ENCODE assay signal across 8 cellular contexts in the genomic region with DNA sequence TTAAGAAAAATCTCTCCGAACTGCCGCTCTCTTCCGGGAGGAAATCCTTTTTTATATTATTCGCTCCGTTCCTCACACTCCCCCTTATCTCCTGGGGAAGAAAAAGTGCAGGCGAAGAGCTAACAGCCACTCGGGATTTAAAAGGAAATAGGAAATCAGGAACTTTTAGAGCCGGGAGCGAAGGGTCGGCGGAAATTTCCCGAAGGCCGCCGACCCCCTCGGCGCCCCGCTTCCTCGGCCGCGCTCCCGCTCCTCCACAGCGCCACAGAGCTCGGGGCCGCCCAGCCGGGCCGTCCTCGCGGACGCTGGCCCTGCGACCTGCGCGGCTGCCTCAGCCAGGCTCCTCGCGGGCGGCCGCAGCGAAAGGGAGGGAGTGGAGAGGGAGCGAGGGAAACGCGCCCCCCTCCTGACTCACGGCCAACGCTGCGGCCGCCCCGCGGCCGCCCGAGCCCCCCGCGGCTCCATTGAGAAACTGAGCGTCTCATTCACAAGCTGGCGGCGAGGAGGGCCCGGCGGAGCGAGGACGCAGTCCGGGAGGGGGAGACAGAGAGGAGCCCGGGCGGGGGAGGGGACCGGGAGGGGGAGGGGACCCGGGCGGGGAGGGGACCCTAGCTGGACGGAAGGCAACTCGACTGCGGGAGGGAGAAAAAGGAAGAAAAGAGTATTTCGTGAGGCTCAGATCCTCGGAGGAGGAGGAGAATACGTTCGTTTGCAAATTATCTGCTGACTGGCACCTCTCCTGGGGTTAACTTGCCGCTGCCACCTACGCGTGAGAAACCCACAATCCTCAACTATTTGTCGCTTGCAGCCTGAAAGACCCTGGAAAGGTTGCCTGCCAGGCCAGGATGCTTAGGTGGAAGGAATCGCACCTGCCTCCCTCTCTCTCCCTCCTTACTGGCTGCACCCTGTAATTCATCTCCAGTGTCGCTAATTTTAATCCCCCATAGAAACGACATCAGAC. TPM values are rescaled to one million over a fixed set of nuclear protein-coding genes. Genes with fewer than 3 reads are reported as not detected.
DNase-seq lines count a peak whose midpoint lies in the region; ATAC-seq and TF ChIP-seq lines count a peak whose summit lies in the region.

A gene (minus strand): TSS at position 368 of the 961 bp plus-strand sequence. CDS start 539 bp downstream, outside the sequence.

- 1% methylated on average over 59 to 76 of the region's 77 CpGs for WGBS in adipose tissue, 3 donors
- 0 to 1% methylated on average over 48 to 77 of the region's 77 CpGs for WGBS in heart right ventricle, 2 donors
- 1 to 2% methylated on average over 66 to 75 of the region's 77 CpGs for WGBS in tibial nerve, 2 donors

- H3K27me3 ChIP-seq in heart right ventricle (no peaks in the 10 kb centered on the region), tibial nerve (no peaks in the 10 kb centered on the region)

- H3K4me1 ChIP-seq in heart right ventricle (peaks cover 1 to 28% (median 24%) of the 10 kb centered on the region in 9 donors), tibial nerve (peaks cover 0 to 23% (median 0%) of the 10 kb centered on the region in 4 donors)

- H3K9me3 ChIP-seq in heart right ventricle: no peaks in the 10 kb centered on the region
- no peaks in the 10 kb centered on the region for H3K9me3 ChIP-seq in tibial nerve

- TF ChIP-seq CTCF in heart right ventricle (IDR thresholded peaks at IDR 0.05): peak; percentile 14 to 79 (median 56)
- TF ChIP-seq CTCF in tibial nerve (IDR thresholded peaks at IDR 0.05): peak; percentile 26 to 77 (median 59)

- intact Hi-C loops in heart right ventricle (cut with DNase I): loop anchor here in 6 of 10 donors (1.0 to 10.0 kb wide), 6 partner anchors 43 to 114 kb away; a partner anchor contains a TSS

- H3K27ac ChIP-seq in adipose tissue (ENCODE audit: low read depth, low read length): peak within 1 kb of the TSS; percentile 17
- peak within 1 kb of the TSS; percentile 82 to 98 (median 94) for H3K27ac ChIP-seq in heart right ventricle
- H3K27ac ChIP-seq in tibial nerve: peak within 1 kb of the TSS; percentile 63 to 94 (median 94)

- peak; percentile 77 for DNase-seq in DMS114 treated with DMSO at 0.1 percent for 48 hours (lab: John Stamatoyannopoulos, UW; ENCODE audit: unreplicated experiment)
- DNase-seq in NCI-H1048 (lab: John Stamatoyannopoulos, UW): peak; percentile 26
- DNase-seq in T-helper 1 cell: peak; percentile 47 to 72 (median 63)
- peak; percentile 83 to 87 for DNase-seq in heart right ventricle
- peak; percentile 80 for DNase-seq in pons (ENCODE audit: low spot score)
- peak; percentile 61 to 70 for DNase-seq in tibial nerve (ENCODE audit: low spot score in 2 of 2)

- H3K36me3 ChIP-seq in heart right ventricle (peaks cover 0 to 4% (median 0%) of the 10 kb centered on the region in 9 donors), tibial nerve (no peaks in the 10 kb centered on the region)

- ATAC-seq in GM21825 (IDR thresholded peaks at IDR 0.05; ENCODE audit: unreplicated experiment) (peak; percentile 70), heart right ventricle (peak; percentile 88 to 93 (median 91))

- peak in 1 of 2 donors; percentile 46 for TF ChIP-seq POLR2A in tibial nerve (IDR thresholded peaks at IDR 0.05)

- peak within 1 kb of the TSS; percentile 57 to 99 (median 96) for H3K4me3 ChIP-seq in heart right ventricle
- peak within 1 kb of the TSS; percentile 81 to 94 (median 86) for H3K4me3 ChIP-seq in tibial nerve

- TF ChIP-seq EP300 in tibial nerve (IDR thresholded peaks at IDR 0.05): peak in 1 of 2 donors; percentile 53

RNA-seq across cellular contexts. Expression of the gene that starts here (rescaled TPM):
- polyA plus RNA-seq in adipose tissue (10 to 100 TPM in 1 of 3 donors, 1 to 10 TPM in 2; 5.9 to 10.5 (median 9.8) TPM), heart right ventricle (1 to 10 TPM; 2.0 to 6.7 TPM)
- total RNA-seq in heart right ventricle (10 to 100 TPM in 1 of 10 donors, 1 to 10 TPM in 9; 5.8 to 11.0 (median 8.4) TPM), tibial nerve (10 to 100 TPM; 24.3 to 45.0 (median 32.0) TPM)

Comparison
In these comparisons a context has a peak if more than half of its experiments do, and no peak if none do; other contexts are left out.
1. Peak in every context shown above with its lines: DNase-seq, ATAC-seq, H3K4me3 ChIP-seq and H3K27ac ChIP-seq.
2. DNase-seq: peak in every context shown above with its lines; median percentile 85 in heart right ventricle; 80 in pons; 77 in DMS114 treated with DMSO at 0.1 percent for 48 hours; 66 in tibial nerve; 63 in T-helper 1 cell; 26 in NCI-H1048.
3. H3K27ac ChIP-seq: peak in every context shown above with its lines; median percentile 94 in heart right ventricle; 94 in tibial nerve; 17 in adipose tissue.